Comparison of ENCODE assay signal across 14 cellular contexts in the genomic region with DNA sequence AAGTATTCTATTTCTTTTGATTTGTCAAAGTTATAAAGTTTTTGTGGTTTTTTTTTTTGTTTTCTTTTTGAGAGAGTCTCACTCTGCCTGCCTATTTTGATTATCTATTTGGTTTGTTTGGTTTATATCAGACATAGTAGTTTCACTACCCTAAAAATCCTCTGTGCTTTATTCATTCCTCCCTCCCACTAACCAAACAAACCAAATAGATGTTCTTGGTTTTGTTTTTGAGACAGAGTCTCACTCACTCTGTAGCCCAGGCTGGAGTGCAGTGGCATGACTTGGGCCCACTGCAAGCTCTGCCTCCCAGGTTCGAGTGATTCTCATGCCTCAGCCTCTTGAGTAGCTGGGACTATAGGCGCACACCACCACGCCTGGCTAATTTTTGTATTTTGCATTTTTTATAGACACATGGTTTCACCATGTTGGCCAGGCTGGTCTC.
DNase-seq lines count a peak whose midpoint lies in the region; ATAC-seq, FAIRE-seq and TF ChIP-seq lines count a peak whose summit lies in the region.
"Had no signal": no experiment of that assay in that cellular context is flagged by ENCODE, and none has a peak within 500 bp of the region (broad histone marks: within the 10 kb centered on the region; RNA-seq: fewer than 3 reads in every experiment).

No MANE protein-coding gene starts in this region.

- in situ Hi-C loops in GM13977 (cut with MboI; ENCODE audit: low pct_unique_long_range_greater_than_20kb, low sequenced_read_pairs, unreplicated experiment), result no loop called here

- FAIRE-seq in kidney (lab: Jason Lieb, UNC), result no peak

- ATAC-seq in HG03095 (IDR thresholded peaks at IDR 0.05; ENCODE audit: unreplicated experiment), result peak; percentile 66
- ATAC-seq in activated CD8-positive, alpha-beta T cell treated with anti-CD3 and anti-CD28 coated beads for 36 hours, result peak; percentile 39
- ATAC-seq in WTC11, result no peak
- ATAC-seq: upper lobe of right lung had no signal

- no peak overlapping the region for H3K27ac Mint-ChIP-seq in activated CD8-positive, alpha-beta T cell treated with anti-CD3 and anti-CD28 coated beads for 36 hours
- no peak overlapping the region for H3K27ac Mint-ChIP-seq in WTC11
- H3K27ac Mint-ChIP-seq: CD4-positive, CD25-positive, alpha-beta regulatory T cell had no signal

- DNase-seq in GM13977 (ENCODE audit: low spot score) (peak; percentile 33), GM20000 (ENCODE audit: low spot score) (peak; percentile 34), WTC11 (ENCODE audit: low spot score) (no peak), HuH-7.5 (ENCODE audit: low spot score) (no peak), left ventricle myocardium inferior (no peak), kidney (no peak)
- DNase-seq in activated CD8-positive, alpha-beta T cell treated with anti-CD3 and anti-CD28 coated beads for 36 hours, result no peak
- DNase-seq: activated CD4-positive, alpha-beta T cell treated with anti-CD3 and anti-CD28 coated beads, Interleukin-2, amount 50 U/mL, for 48 hours; islet precursor cell; naive thymus-derived CD8-positive, alpha-beta T cell; NCI-H146; upper lobe of right lung had no signal

- H3K9me3 ChIP-seq in left ventricle myocardium inferior (replicated peaks) (no peaks in the 10 kb centered on the region), kidney (ENCODE audit: control insufficient read depth in 1 of 2, low read length in 2 of 2) (no peaks in the 10 kb centered on the region)
- H3K9me3 ChIP-seq: upper lobe of right lung had no signal

- TF ChIP-seq CTCF in GM13977 (IDR thresholded peaks at IDR 0.05; ENCODE audit: extremely low read depth, insufficient read depth, missing control alignments), result no peak
- no peak for TF ChIP-seq CTCF in GM20000 (IDR thresholded peaks at IDR 0.05; ENCODE audit: extremely low read depth, missing control alignments)
- TF ChIP-seq CTCF in activated CD8-positive, alpha-beta T cell treated with anti-CD3 and anti-CD28 coated beads for 36 hours (IDR thresholded peaks at IDR 0.05), result no peak
- TF ChIP-seq CTCF in WTC11 (IDR thresholded peaks at IDR 0.05), result no peak
- TF ChIP-seq CTCF in left ventricle myocardium inferior (IDR thresholded peaks at IDR 0.05; ENCODE audit: borderline replicate concordance), result no peak
- TF ChIP-seq CTCF in kidney (IDR thresholded peaks at IDR 0.05; ENCODE audit: borderline replicate concordance, extremely low read depth, insufficient read depth), result no peak

- H3K27me3 Mint-ChIP-seq in activated CD8-positive, alpha-beta T cell treated with anti-CD3 and anti-CD28 coated beads for 36 hours, result no peaks in the 10 kb centered on the region
- H3K27me3 Mint-ChIP-seq in WTC11 (ENCODE audit: low read depth), result peaks cover 6% of the 10 kb centered on the region

- H3K4me1 ChIP-seq in left ventricle myocardium inferior (no peaks in the 10 kb centered on the region), kidney (ENCODE audit: control insufficient read depth in 1 of 2, insufficient read depth in 1 of 2, low read depth in 1 of 2, low read length in 2 of 2) (no peaks in the 10 kb centered on the region)
- H3K4me1 ChIP-seq: upper lobe of right lung had no signal

- intact Hi-C loops in activated CD8-positive, alpha-beta T cell treated with anti-CD3 and anti-CD28 coated beads for 36 hours (cut with micrococcal nuclease), result no loop called here
- intact Hi-C loops in left ventricle myocardium inferior (cut with micrococcal nuclease), result no loop called here
- intact Hi-C loops in kidney (cut with DNase I), result no loop called here

- peaks cover 74% of the 10 kb centered on the region for H3K27me3 ChIP-seq in left ventricle myocardium inferior (ENCODE audit: low read depth)

- H3K36me3 ChIP-seq in left ventricle myocardium inferior, result no peaks in the 10 kb centered on the region
- no peaks in the 10 kb centered on the region for H3K36me3 ChIP-seq in kidney (ENCODE audit: control insufficient read depth in 1 of 2, insufficient read depth in 2 of 2, low read length in 2 of 2)
- H3K36me3 ChIP-seq: upper lobe of right lung had no signal

- H3K4me1 Mint-ChIP-seq in activated CD8-positive, alpha-beta T cell treated with anti-CD3 and anti-CD28 coated beads for 36 hours (ENCODE audit: low read depth), result peaks cover 2% of the 10 kb centered on the region
- peaks cover 4% of the 10 kb centered on the region; the same call in 1 of the 2 replicates for H3K4me1 Mint-ChIP-seq in WTC11

- no peak overlapping the region for H3K4me3 Mint-ChIP-seq in activated CD8-positive, alpha-beta T cell treated with anti-CD3 and anti-CD28 coated beads for 36 hours
- no peak overlapping the region for H3K4me3 Mint-ChIP-seq in WTC11
- H3K4me3 Mint-ChIP-seq: CD4-positive, CD25-positive, alpha-beta regulatory T cell had no signal

- POLR2A ChIA-PET in activated CD8-positive, alpha-beta T cell treated with anti-CD3 and anti-CD28 coated beads for 36 hours (lab: Charles Lee), result no interaction called here
- POLR2A ChIA-PET in WTC11 (lab: Charles Lee), result no interaction called here

- no peaks in the 10 kb centered on the region for H3K36me3 Mint-ChIP-seq in activated CD8-positive, alpha-beta T cell treated with anti-CD3 and anti-CD28 coated beads for 36 hours (ENCODE audit: low read depth)
- H3K36me3 Mint-ChIP-seq in WTC11, result no peaks in the 10 kb centered on the region
- H3K36me3 Mint-ChIP-seq: CD4-positive, CD25-positive, alpha-beta regulatory T cell; naive thymus-derived CD8-positive, alpha-beta T cell had no signal

- H3K4me3 ChIP-seq in left ventricle myocardium inferior (no peak overlapping the region), kidney (ENCODE audit: low read length in 2 of 2) (no peak overlapping the region)
- H3K4me3 ChIP-seq: upper lobe of right lung had no signal

- H3K9ac ChIP-seq in kidney (ENCODE audit: low read length in 2 of 2), result no peak overlapping the region

- no peaks in the 10 kb centered on the region for H3K9me3 Mint-ChIP-seq in activated CD8-positive, alpha-beta T cell treated with anti-CD3 and anti-CD28 coated beads for 36 hours
- no peaks in the 10 kb centered on the region for H3K9me3 Mint-ChIP-seq in WTC11
- H3K9me3 Mint-ChIP-seq: naive thymus-derived CD8-positive, alpha-beta T cell had no signal

- CTCF ChIA-PET in activated CD8-positive, alpha-beta T cell treated with anti-CD3 and anti-CD28 coated beads for 36 hours (lab: Charles Lee), result no interaction called here
- CTCF ChIA-PET in WTC11 (lab: Charles Lee), result interaction anchor here (0.8 kb wide), 1 partner anchor 211 kb away, joined by 3 read pairs; no protein-coding TSS in a partner anchor

- H3K27ac ChIP-seq in left ventricle myocardium inferior (replicated peaks) (no peak overlapping the region), kidney (ENCODE audit: low read depth in 2 of 2, low read length in 2 of 2) (no peak overlapping the region)
- H3K27ac ChIP-seq: upper lobe of right lung had no signal

TF ChIP-seq in WTC11, 78 proteins besides CTCF, POLR2A, EP300 and RAD21:
- TF ChIP-seq ZNF317 (CRISPR knock-in tag; IDR thresholded peaks at IDR 0.05; ENCODE audit: borderline replicate concordance, low read depth), result no peak
- TF ChIP-seq ZNF263 (CRISPR knock-in tag; IDR thresholded peaks at IDR 0.05; ENCODE audit: low read depth), result no peak
- no peak for TF ChIP-seq PRRX2 (CRISPR knock-in tag; IDR thresholded peaks at IDR 0.05)
TF ChIP-seq in WTC11: peak in this region for 0.

Comparison
In these comparisons a context has a peak if more than half of its experiments do, and no peak if none do; other contexts are left out.
1. DNase-seq: peak in GM13977 (single experiment) and GM20000 (single experiment); none in activated CD8-positive, alpha-beta T cell treated with anti-CD3 and anti-CD28 coated beads for 36 hours (single experiment), WTC11 (single experiment), HuH-7.5 (single experiment), left ventricle myocardium inferior (single experiment) and kidney (single experiment).